ENCODE assay signal across 8 cellular contexts in the genomic region with DNA sequence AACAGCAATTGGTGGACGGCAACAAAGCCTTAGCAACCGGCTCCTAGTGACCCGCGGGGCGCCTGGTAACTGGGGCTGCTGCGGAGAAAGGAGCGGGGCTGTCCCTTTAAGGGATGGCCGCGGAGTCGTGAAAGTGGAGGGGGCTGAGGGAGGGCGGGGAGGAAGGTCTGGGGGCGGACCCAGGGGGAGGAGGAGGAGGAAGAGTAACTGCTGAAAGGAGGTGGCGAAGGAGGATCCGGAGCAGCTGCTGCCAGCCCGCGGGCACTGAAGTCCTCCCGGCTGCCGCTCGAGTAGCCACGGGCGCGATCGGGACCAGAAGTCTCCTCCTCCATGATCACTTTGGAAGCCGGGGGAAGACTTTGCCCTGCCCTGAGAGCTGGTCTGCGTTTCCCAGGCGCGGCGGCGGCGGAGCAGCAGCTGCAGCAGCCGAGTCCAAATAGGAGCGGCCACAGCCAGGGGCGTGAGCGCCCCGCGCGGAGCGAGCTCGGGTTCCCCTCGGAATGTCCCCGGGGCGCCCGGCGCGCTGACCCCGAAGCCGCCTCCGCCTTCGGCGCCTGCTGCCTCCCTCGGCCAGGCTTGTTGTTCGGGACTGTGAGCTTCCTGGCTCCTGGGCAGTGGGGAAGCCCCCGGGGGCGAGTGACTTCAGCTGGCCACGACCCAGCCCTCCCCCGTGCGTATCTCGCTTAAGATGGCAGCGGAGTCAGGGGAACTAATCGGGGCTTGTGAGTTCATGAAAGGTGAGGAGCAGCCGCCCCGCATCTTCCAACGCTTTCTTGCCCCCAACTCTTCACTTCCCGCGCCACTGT. TPM values are rescaled to one million over a fixed set of nuclear protein-coding genes. Genes with fewer than 3 reads are reported as not detected.
A peak's percentile ranks its signal among the peaks of the same experiment; 100 is the strongest.
DNase-seq lines count a peak whose midpoint lies in the region; ATAC-seq and TF ChIP-seq lines count a peak whose summit lies in the region.

A gene with protein sequence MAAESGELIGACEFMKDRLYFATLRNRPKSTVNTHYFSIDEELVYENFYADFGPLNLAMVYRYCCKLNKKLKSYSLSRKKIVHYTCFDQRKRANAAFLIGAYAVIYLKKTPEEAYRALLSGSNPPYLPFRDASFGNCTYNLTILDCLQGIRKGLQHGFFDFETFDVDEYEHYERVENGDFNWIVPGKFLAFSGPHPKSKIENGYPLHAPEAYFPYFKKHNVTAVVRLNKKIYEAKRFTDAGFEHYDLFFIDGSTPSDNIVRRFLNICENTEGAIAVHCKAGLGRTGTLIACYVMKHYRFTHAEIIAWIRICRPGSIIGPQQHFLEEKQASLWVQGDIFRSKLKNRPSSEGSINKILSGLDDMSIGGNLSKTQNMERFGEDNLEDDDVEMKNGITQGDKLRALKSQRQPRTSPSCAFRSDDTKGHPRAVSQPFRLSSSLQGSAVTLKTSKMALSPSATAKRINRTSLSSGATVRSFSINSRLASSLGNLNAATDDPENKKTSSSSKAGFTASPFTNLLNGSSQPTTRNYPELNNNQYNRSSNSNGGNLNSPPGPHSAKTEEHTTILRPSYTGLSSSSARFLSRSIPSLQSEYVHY (plus strand): TSS at position 240 of the 806 bp plus-strand sequence. CDS start 449 bp downstream, at position 689.

- H3K27ac ChIP-seq in heart left ventricle (peak within 1 kb of the TSS; percentile 27 to 98 (median 92)), upper lobe of left lung (peak within 1 kb of the TSS; percentile 89 to 95 (median 92))

- H3K27me3 ChIP-seq in adipocyte (replicated peaks; ENCODE audit: control insufficient read depth, insufficient read depth, low read length) (no peaks in the 10 kb centered on the region), heart left ventricle (no peaks in the 10 kb centered on the region), upper lobe of left lung (no peaks in the 10 kb centered on the region)

- no peaks in the 10 kb centered on the region for H3K9me3 ChIP-seq in adipocyte (ENCODE audit: control insufficient read depth, low read length)
- H3K9me3 ChIP-seq in heart left ventricle: no peaks in the 10 kb centered on the region
- no peaks in the 10 kb centered on the region for H3K9me3 ChIP-seq in upper lobe of left lung

- TF ChIP-seq POLR2A in heart left ventricle (IDR thresholded peaks at IDR 0.05) (peak in 1 of 2 donors; percentile 83), upper lobe of left lung (IDR thresholded peaks at IDR 0.05) (peak in 3 of 4 donors; percentile 71 to 90 (median 85))

- DNase-seq in NCI-H1417 (lab: John Stamatoyannopoulos, UW): peak; percentile 81 to 96 (median 91)
- peak; percentile 94 for DNase-seq in SW480 (ENCODE audit: low spot score)
- DNase-seq in adipocyte (ENCODE audit: low read depth): peak; percentile 98
- DNase-seq in heart left ventricle: peak; percentile 93 to 95 (median 95)
- peak; percentile 69 to 97 (median 80) for DNase-seq in posterior cingulate gyrus
- peak; percentile 93 to 95 for DNase-seq in upper lobe of left lung

- H3K4me1 ChIP-seq in adipocyte (ENCODE audit: control insufficient read depth, insufficient read depth, low read length) (peaks cover 11% of the 10 kb centered on the region), heart left ventricle (peaks cover 0 to 43% (median 25%) of the 10 kb centered on the region in 12 donors), upper lobe of left lung (peaks cover 16 to 47% (median 24%) of the 10 kb centered on the region in 4 donors)

- peak; percentile 66 for ATAC-seq in HG02759 (IDR thresholded peaks at IDR 0.05; ENCODE audit: unreplicated experiment)
- ATAC-seq in heart left ventricle: peak; percentile 90 to 95 (median 92)
- ATAC-seq in upper lobe of left lung (ENCODE audit: low FRiP score in 2 of 2): peak; percentile 94 to 95

- WGBS in heart left ventricle, 4 donors: 0 to 1% (median 1%) methylated on average over 39 to 65 of the region's 65 CpGs
- WGBS in upper lobe of left lung, 2 donors: 0% methylated on average over 17 to 46 of the region's 65 CpGs

- H3K36me3 ChIP-seq in adipocyte (ENCODE audit: control insufficient read depth, insufficient read depth, low read length, severe bottlenecking): no peaks in the 10 kb centered on the region
- no peaks in the 10 kb centered on the region for H3K36me3 ChIP-seq in heart left ventricle
- H3K36me3 ChIP-seq in upper lobe of left lung: no peaks in the 10 kb centered on the region

- H3K4me3 ChIP-seq in adipocyte (ENCODE audit: low read length) (peak within 1 kb of the TSS; percentile 94), heart left ventricle (peak within 1 kb of the TSS; percentile 66 to 99 (median 86)), upper lobe of left lung (peak within 1 kb of the TSS; percentile 78 to 93 (median 80))

- intact Hi-C loops in heart left ventricle (cut with DNase I): loop anchor here (2.0 to 10.0 kb wide), 14 partner anchors 45 to 220 kb away; a partner anchor contains a TSS
- intact Hi-C loops in posterior cingulate gyrus (cut with DNase I): loop anchor here (2.0 to 5.0 kb wide), 2 partner anchors 85 to 106 kb away; a partner anchor contains a TSS

- peak in 1 of 4 donors; percentile 46 for TF ChIP-seq EP300 in upper lobe of left lung (IDR thresholded peaks at IDR 0.05)

- H3K9ac ChIP-seq in adipocyte (ENCODE audit: low read length): peak within 1 kb of the TSS; percentile 85

- 0 out of 3 replicates have a peak, but pooled peaks have one; percentile 3 for TF ChIP-seq CTCF in GM12872 (IDR thresholded peaks at IDR 0.05; ENCODE audit: insufficient read depth, low read depth, low read length)
- TF ChIP-seq CTCF in heart left ventricle (IDR thresholded peaks at IDR 0.05): peak in 1 of 12 donors; percentile 0
- TF ChIP-seq CTCF in upper lobe of left lung (IDR thresholded peaks at IDR 0.05): no peak

RNA-seq across cellular contexts. Expression of the gene that starts here (rescaled TPM):
- 1 to 10 TPM; 2.2 to 8.8 (median 4.4) TPM for total RNA-seq in heart left ventricle
- polyA plus RNA-seq in heart left ventricle: 1 to 10 TPM; 1.7 to 2.4 TPM
- 10 to 100 TPM in 5 of 6 donors, 1 to 10 TPM in 1; 9.6 to 56.6 (median 22.1) TPM for total RNA-seq in upper lobe of left lung

Comparison
In these comparisons a context has a peak if more than half of its experiments do, and no peak if none do; other contexts are left out.
1. Peak in every context shown above with its lines: DNase-seq, ATAC-seq, H3K4me3 ChIP-seq and H3K27ac ChIP-seq.